Comparison of ENCODE assay signal across 8 cellular contexts in the genomic region with DNA sequence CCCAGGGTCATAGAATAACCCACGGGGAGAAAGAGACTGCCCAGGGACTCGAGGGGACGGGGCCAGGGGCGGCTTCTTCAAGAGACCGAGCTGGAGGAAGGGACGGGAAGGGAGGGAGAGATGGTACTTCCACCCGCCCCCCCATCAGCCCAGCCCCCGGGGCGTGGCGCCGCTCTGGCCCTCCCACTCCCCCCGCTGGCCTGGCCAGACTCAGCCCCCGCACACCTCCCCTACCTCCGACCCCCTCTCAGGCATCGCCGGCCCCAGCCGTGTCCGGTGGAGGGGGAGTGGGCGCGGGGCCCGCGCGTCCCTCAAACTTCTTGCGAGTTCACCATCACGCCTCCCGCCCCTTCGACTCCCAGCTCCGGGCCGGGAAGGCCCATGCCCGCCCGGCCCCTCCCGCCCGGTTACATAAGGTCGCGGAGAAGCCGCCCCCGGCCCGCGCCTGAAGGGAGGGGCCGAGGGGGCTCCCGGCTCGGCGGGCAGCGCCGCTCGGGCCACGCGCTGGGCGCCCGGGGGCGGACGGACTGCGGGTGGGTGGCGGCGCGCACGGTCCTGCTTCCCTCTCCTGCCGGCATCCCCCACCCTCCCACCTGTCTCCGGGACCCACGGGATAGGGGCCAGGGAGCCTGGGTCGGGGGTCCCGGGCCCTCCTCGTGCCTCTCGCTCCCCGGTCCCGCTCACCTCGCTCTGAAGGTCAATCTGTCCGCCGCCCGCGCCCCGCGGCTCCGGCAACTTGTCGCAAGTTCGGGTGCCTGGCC. TPM values are rescaled to one million over a fixed set of nuclear protein-coding genes. Genes with fewer than 3 reads are reported as not detected.
DNase-seq lines count a peak whose midpoint lies in the region; ATAC-seq, FAIRE-seq and TF ChIP-seq lines count a peak whose summit lies in the region.

No MANE protein-coding gene starts in this region.

- TF ChIP-seq POLR2A in GM12892 (IDR thresholded peaks at IDR 0.05; ENCODE audit: low read depth, low read length) (no peak; the same call in 1 of the 2 replicates), breast epithelium (IDR thresholded peaks at IDR 0.05) (no peak)

- no peak for FAIRE-seq in GM12892 (lab: Jason Lieb, UNC)

- H3K27me3 ChIP-seq in WERI-Rb-1 (ENCODE audit: insufficient read depth, low read depth, severe bottlenecking) (no peaks in the 10 kb centered on the region), breast epithelium (no peaks in the 10 kb centered on the region), skeletal muscle satellite cell (ENCODE audit: control insufficient read depth, insufficient read depth, low read length) (peaks cover 8% of the 10 kb centered on the region)

- TF ChIP-seq CTCF in WERI-Rb-1 (IDR thresholded peaks at IDR 0.05; ENCODE audit: low read depth, low read length) (no peak), breast epithelium (IDR thresholded peaks at IDR 0.05) (no peak)

- intact Hi-C loops in breast epithelium (cut with DNase I; ENCODE audit: low total_unique reads): no loop called here

- peak overlapping the region; percentile 64 for H3K27ac ChIP-seq in WERI-Rb-1
- peak overlapping the region; percentile 94 to 99 for H3K27ac ChIP-seq in breast epithelium

- H3K4me1 ChIP-seq in breast epithelium (peaks cover 0 to 14% of the 10 kb centered on the region in 2 donors), skeletal muscle satellite cell (ENCODE audit: control insufficient read depth, insufficient read depth, low read length) (peaks cover 25% of the 10 kb centered on the region)

- H3K9ac ChIP-seq in skeletal muscle satellite cell (ENCODE audit: low read depth, low read length): peak overlapping the region; percentile 57

- H3K9me3 ChIP-seq in WERI-Rb-1 (ENCODE audit: severe bottlenecking): no peaks in the 10 kb centered on the region
- no peaks in the 10 kb centered on the region for H3K9me3 ChIP-seq in breast epithelium
- H3K9me3 ChIP-seq in skeletal muscle satellite cell (replicated peaks; ENCODE audit: low read length): no peaks in the 10 kb centered on the region

- H3K4me3 ChIP-seq in WERI-Rb-1 (ENCODE audit: low read depth, low read length) (peak overlapping the region; percentile 77), breast epithelium (peak overlapping the region; percentile 76 to 98 (median 91)), skeletal muscle satellite cell (ENCODE audit: low read length) (peak overlapping the region; percentile 74)

- H3K36me3 ChIP-seq in WERI-Rb-1: no peaks in the 10 kb centered on the region
- H3K36me3 ChIP-seq in breast epithelium: no peaks in the 10 kb centered on the region
- no peaks in the 10 kb centered on the region for H3K36me3 ChIP-seq in skeletal muscle satellite cell (ENCODE audit: insufficient read depth, low read length)

- ATAC-seq in HG02623 (IDR thresholded peaks at IDR 0.05; ENCODE audit: unreplicated experiment): peak; percentile 14

- H3K4me2 ChIP-seq in skeletal muscle satellite cell (ENCODE audit: low read length): peak overlapping the region; percentile 90

- peak; percentile 69 for DNase-seq in GM12892 (ENCODE audit: insufficient read length)
- peak; percentile 25 for DNase-seq in NCI-H1694 (lab: John Stamatoyannopoulos, UW)
- peak; percentile 94 for DNase-seq in WERI-Rb-1
- peak; percentile 75 to 79 for DNase-seq in breast epithelium (ENCODE audit: low spot score in 2 of 2)
- peak; percentile 79 for DNase-seq in iPS-NIHi11 (ENCODE audit: low spot score)
- no peak for DNase-seq in NCI-H2107 treated with DMSO at 0.1 percent for 48 hours (lab: John Stamatoyannopoulos, UW; ENCODE audit: unreplicated experiment)

RNA-seq across cellular contexts. Expression of a gene that starts 0.6 kb away (rescaled TPM):
- 55.3 TPM for polyA plus RNA-seq in GM12892 (2012; ENCODE audit: missing spikeins)
- total RNA-seq in breast epithelium: 10 to 100 TPM; 15.7 to 20.6 (median 18.4) TPM
- 2.0 TPM in 2 replicates for total RNA-seq in skeletal muscle satellite cell (2012; rRNA removed)

RNA-seq across cellular contexts. Expression of a gene that starts 12.4 kb away (rescaled TPM):
- polyA plus RNA-seq in GM12892 (2012; ENCODE audit: missing spikeins): not detected
- 1 to 10 TPM in 1 of 3 donors, not detected in 2; 3.2 TPM for total RNA-seq in breast epithelium
- not detected in 2 replicates for total RNA-seq in skeletal muscle satellite cell (2012; rRNA removed)

RNA-seq across cellular contexts. Expression of a gene that starts 44.9 kb away (rescaled TPM):
- 1.9 TPM for polyA plus RNA-seq in GM12892 (2012; ENCODE audit: missing spikeins)
- 1 to 10 TPM; 3.5 to 4.3 (median 3.8) TPM for total RNA-seq in breast epithelium
- total RNA-seq in skeletal muscle satellite cell (2012; rRNA removed): 0.51 and 1.5 TPM in 2 replicates

RNA-seq across cellular contexts. Expression of a gene that starts 45.7 kb away (rescaled TPM):
- not detected for polyA plus RNA-seq in GM12892 (2012; ENCODE audit: missing spikeins)
- total RNA-seq in breast epithelium: 1 to 10 TPM in 2 of 3 donors, under 1 TPM in 1; 0.80 to 5.3 (median 3.3) TPM
- 0.25 TPM in 1 of 2 replicates, not detected in the other for total RNA-seq in skeletal muscle satellite cell (2012; rRNA removed)

RNA-seq across cellular contexts. Expression of a gene that starts 52.6 kb away (rescaled TPM):
- polyA plus RNA-seq in GM12892 (2012; ENCODE audit: missing spikeins): 468 TPM
- 100 to 1,000 TPM; 108 to 127 (median 117) TPM for total RNA-seq in breast epithelium
- total RNA-seq in skeletal muscle satellite cell (2012; rRNA removed): 107 and 158 TPM in 2 replicates
